In genomic region chr3:141726483-141726882, GRCh38 we compare ENCODE assay signal across 30 cellular contexts. TPM values are rescaled to one million over a fixed set of nuclear protein-coding genes. Genes with fewer than 3 reads are reported as not detected.
"Had no signal": no experiment of that assay in that cellular context is flagged by ENCODE, and none has a peak within 500 bp of the region (broad histone marks: within the 10 kb centered on the region; RNA-seq: fewer than 3 reads in every experiment).

No MANE protein-coding gene starts in this region.

- H3K36me3 ChIP-seq: stomach, suprapubic skin, thoracic aorta, thyroid gland, tibial artery, tibial nerve, transverse colon, upper lobe of left lung, upper lobe of right lung, uterus, vagina had no signal

- H3K27ac Mint-ChIP-seq: stimulated activated effector memory CD8-positive, alpha-beta T cell treated with anti-CD3 and anti-CD28 coated beads, Interleukin-12 subunit alpha, Interleukin-12 subunit beta, amount 100 ng/mL, for 72 hours; stimulated activated memory B cell treated with anti-CD40 and anti-IgM and Interleukin-4, amounts not matched to agents 10 μg/mL and 1 μg/mL and 100 μg/mL, for 72 hours; stimulated activated naive B cell treated with anti-CD40 and anti-IgM and Interleukin-4, amounts not matched to agents 10 μg/mL and 1 μg/mL and 100 μg/mL, for 72 hours; stimulated activated naive CD8-positive, alpha-beta T cell treated with anti-CD3 and anti-CD28 coated beads, Interleukin-15, amount 100 ng/mL, for 72 hours; stimulated activated naive CD8-positive, alpha-beta T cell treated with anti-CD3 and anti-CD28 coated beads, Interleukin-15, Interleukin-2, amounts not matched to agents 100 ng/mL and 50 ng/mL, for 24 hours; type B pancreatic cell had no signal

- H3K27ac ChIP-seq: stomach, suprapubic skin, testis, thoracic aorta, thyroid gland, tibial artery, tibial nerve, transverse colon, upper lobe of left lung, upper lobe of right lung, uterus, vagina had no signal

- ATAC-seq: stimulated activated effector memory CD8-positive, alpha-beta T cell treated with anti-CD3 and anti-CD28 coated beads, Interleukin-12 subunit alpha, Interleukin-12 subunit beta, amount 100 ng/mL, for 72 hours; stimulated activated memory B cell treated with anti-CD40 and anti-IgM and Interleukin-4, amounts not matched to agents 10 μg/mL and 1 μg/mL and 100 μg/mL, for 72 hours; stimulated activated naive B cell treated with anti-CD40 and anti-IgM and Interleukin-4, amounts not matched to agents 10 μg/mL and 1 μg/mL and 100 μg/mL, for 72 hours; stimulated activated naive CD8-positive, alpha-beta T cell treated with anti-CD3 and anti-CD28 coated beads, Interleukin-15, amount 100 ng/mL, for 72 hours; stimulated activated naive CD8-positive, alpha-beta T cell treated with anti-CD3 and anti-CD28 coated beads, Interleukin-15, Interleukin-2, amounts not matched to agents 100 U/mL and 50 U/mL, for 24 hours; upper lobe of right lung had no signal

- H3K27me3 Mint-ChIP-seq: stimulated activated memory B cell treated with anti-CD40 and anti-IgM and Interleukin-4, amounts not matched to agents 10 μg/mL and 1 μg/mL and 100 μg/mL, for 72 hours; stimulated activated naive CD8-positive, alpha-beta T cell treated with anti-CD3 and anti-CD28 coated beads, Interleukin-15, amount 100 ng/mL, for 72 hours; type B pancreatic cell had no signal

- H3K4me3 ChIP-seq: stomach, suprapubic skin, testis, thoracic aorta, thyroid gland, tibial artery, tibial nerve, transverse colon, upper lobe of left lung, upper lobe of right lung, uterus, vagina had no signal

- H3K4me3 Mint-ChIP-seq: stimulated activated effector memory CD8-positive, alpha-beta T cell treated with anti-CD3 and anti-CD28 coated beads, Interleukin-12 subunit alpha, Interleukin-12 subunit beta, amount 100 ng/mL, for 72 hours; stimulated activated memory B cell treated with anti-CD40 and anti-IgM and Interleukin-4, amounts not matched to agents 10 μg/mL and 1 μg/mL and 100 μg/mL, for 72 hours; stimulated activated naive B cell treated with anti-CD40 and anti-IgM and Interleukin-4, amounts not matched to agents 10 μg/mL and 1 μg/mL and 100 μg/mL, for 72 hours; stimulated activated naive CD8-positive, alpha-beta T cell treated with anti-CD3 and anti-CD28 coated beads, Interleukin-15, amount 100 ng/mL, for 72 hours; stimulated activated naive CD8-positive, alpha-beta T cell treated with anti-CD3 and anti-CD28 coated beads, Interleukin-15, Interleukin-2, amounts not matched to agents 100 ng/mL and 50 ng/mL, for 24 hours; type B pancreatic cell had no signal

- H3K27me3 ChIP-seq: stomach, suprapubic skin, testis, thyroid gland, tibial artery, tibial nerve, transverse colon, upper lobe of left lung, upper lobe of right lung, uterus, vagina had no signal

- H3K9me3 ChIP-seq: stomach, suprapubic skin, testis, thoracic aorta, thyroid gland, tibial artery, tibial nerve, transverse colon, upper lobe of left lung, upper lobe of right lung, uterus, vagina had no signal

- DNase-seq: stimulated activated CD4-positive, alpha-beta T cell treated with anti-CD3 and anti-CD28 coated beads, Interleukin-2, amount 100 ng/mL, for 48 hours; stimulated activated CD4-positive, alpha-beta T cell treated with anti-CD3 and anti-CD28 coated beads, Interleukin-4, amount 100 ng/mL, for 1 hour; stimulated activated CD4-positive, alpha-beta T cell treated with anti-CD3 and anti-CD28 coated beads, Interleukin-4, amount 100 ng/mL, for 24 hours; stimulated activated CD4-positive, alpha-beta T cell treated with anti-CD3 and anti-CD28 coated beads, Interleukin-4, amount 100 ng/mL, for 4 hours; stimulated activated CD8-positive, alpha-beta memory T cell treated with anti-CD3 and anti-CD28 coated beads, Interleukin-4, amount 100 ng/mL, for 48 hours; stimulated activated naive B cell treated with anti-CD40 and anti-IgM and Interleukin-4, amounts not matched to agents 10 μg/mL and 1 μg/mL and 100 μg/mL, for 72 hours; stimulated activated naive CD4-positive, alpha-beta T cell; stimulated activated naive CD4-positive, alpha-beta T cell treated with Interleukin-2 at 50 U/mL for 16 hours; stimulated activated naive CD8-positive, alpha-beta T cell treated with anti-CD3 and anti-CD28 coated beads, Interleukin-15, amount 100 ng/mL, for 72 hours; stimulated activated naive CD8-positive, alpha-beta T cell treated with anti-CD3 and anti-CD28 coated beads, Interleukin-15, Interleukin-2, amounts not matched to agents 100 U/mL and 50 U/mL, for 24 hours; stomach; substantia nigra; testis; thyroid gland; tibial artery; transverse colon; trophoblast cell; upper lobe of left lung; upper lobe of right lung; uterus had no signal

- H3K9me3 Mint-ChIP-seq: stimulated activated effector memory CD8-positive, alpha-beta T cell treated with anti-CD3 and anti-CD28 coated beads, Interleukin-12 subunit alpha, Interleukin-12 subunit beta, amount 100 ng/mL, for 72 hours; stimulated activated memory B cell treated with anti-CD40 and anti-IgM and Interleukin-4, amounts not matched to agents 10 μg/mL and 1 μg/mL and 100 μg/mL, for 72 hours; stimulated activated naive B cell treated with anti-CD40 and anti-IgM and Interleukin-4, amounts not matched to agents 10 μg/mL and 1 μg/mL and 100 μg/mL, for 72 hours; stimulated activated naive CD8-positive, alpha-beta T cell treated with anti-CD3 and anti-CD28 coated beads, Interleukin-15, amount 100 ng/mL, for 72 hours; stimulated activated naive CD8-positive, alpha-beta T cell treated with anti-CD3 and anti-CD28 coated beads, Interleukin-15, Interleukin-2, amounts not matched to agents 100 ng/mL and 50 ng/mL, for 24 hours; type B pancreatic cell had no signal

- H3K36me3 Mint-ChIP-seq: stimulated activated effector memory CD8-positive, alpha-beta T cell treated with anti-CD3 and anti-CD28 coated beads, Interleukin-12 subunit alpha, Interleukin-12 subunit beta, amount 100 ng/mL, for 72 hours; stimulated activated memory B cell treated with anti-CD40 and anti-IgM and Interleukin-4, amounts not matched to agents 10 μg/mL and 1 μg/mL and 100 μg/mL, for 72 hours; stimulated activated naive B cell treated with anti-CD40 and anti-IgM and Interleukin-4, amounts not matched to agents 10 μg/mL and 1 μg/mL and 100 μg/mL, for 72 hours; type B pancreatic cell had no signal

- FAIRE-seq: urothelium cell line had no signal

- H3K4me1 ChIP-seq: stomach, suprapubic skin, testis, thyroid gland, tibial nerve, transverse colon, upper lobe of left lung, upper lobe of right lung, uterus, vagina had no signal

- H3K4me1 Mint-ChIP-seq: stimulated activated effector memory CD8-positive, alpha-beta T cell treated with anti-CD3 and anti-CD28 coated beads, Interleukin-12 subunit alpha, Interleukin-12 subunit beta, amount 100 ng/mL, for 72 hours; stimulated activated memory B cell treated with anti-CD40 and anti-IgM and Interleukin-4, amounts not matched to agents 10 μg/mL and 1 μg/mL and 100 μg/mL, for 72 hours; stimulated activated naive CD8-positive, alpha-beta T cell treated with anti-CD3 and anti-CD28 coated beads, Interleukin-15, amount 100 ng/mL, for 72 hours had no signal

RNA-seq across cellular contexts. Expression of gene GRK7, which starts 36.7 kb away (rescaled TPM):
- total RNA-seq: thoracic aorta, thyroid gland, ureter had no signal
